In the genomic region with DNA sequence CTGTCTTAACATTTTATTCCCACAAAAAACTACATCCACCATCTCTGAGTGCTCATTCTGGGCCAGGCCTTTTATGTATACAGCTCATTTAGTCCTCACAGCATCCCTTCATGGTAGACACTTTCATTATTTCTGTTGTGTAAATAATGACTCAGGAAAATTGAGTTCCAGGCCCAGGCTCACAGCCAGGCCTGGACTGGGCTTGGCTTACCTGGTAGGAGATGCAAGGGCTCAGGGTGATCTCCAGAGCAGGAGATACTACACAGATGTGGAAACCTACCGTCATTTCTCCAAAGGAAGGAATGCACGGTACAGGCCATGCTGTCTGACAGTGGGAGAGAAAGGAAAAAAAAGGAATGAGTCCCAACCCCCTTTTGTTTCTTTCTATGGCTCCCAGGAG, we compare ENCODE assay signal across 2 cellular contexts.
TF ChIP-seq lines count a peak whose summit lies in the region.
"Not testable (repeated sequence)": the region's sequence is repeated elsewhere in the genome, so short reads cannot be mapped to it uniquely, and the experiment has no call there.

No MANE protein-coding gene starts in this region.

TF ChIP-seq in A549, 52 proteins besides CTCF, POLR2A, EP300 and RAD21:
- TF ChIP-seq HOXB5 (CRISPR knock-in tag; IDR thresholded peaks at IDR 0.05) (0 out of 2 replicates have a peak, but pooled peaks have one; percentile 42), FOSL2 (CRISPR knock-in tag; IDR thresholded peaks at IDR 0.05) (peak; percentile 44), HOXB13 (CRISPR knock-in tag; IDR thresholded peaks at IDR 0.05; ENCODE audit: low read depth) (0 out of 2 replicates have a peak, but pooled peaks have one; percentile 36), MAFK (IDR thresholded peaks at IDR 0.05; ENCODE audit: partially characterized antibody) (peak; percentile 72)
- not testable (repeated sequence) for TF ChIP-seq FOSL2 (IDR thresholded peaks at IDR 0.05)

TF ChIP-seq in HepG2, 621 proteins besides CTCF, POLR2A, EP300 and RAD21:
- TF ChIP-seq MAFK (conservative IDR thresholded peaks at IDR 0.05 in 1 of 2, IDR thresholded peaks at IDR 0.05 in 1 of 2; ENCODE audit: low read length in 2 of 2): peak in 1 of 2 experiments; percentile 72; a peak in 2 of 4 replicates
- peak; percentile 79 for TF ChIP-seq FOSL2 (CRISPR knock-in tag; IDR thresholded peaks at IDR 0.05)
- TF ChIP-seq NFE2L1 (CRISPR knock-in tag; IDR thresholded peaks at IDR 0.05; ENCODE audit: borderline replicate concordance): peak; percentile 86; the same call in 1 of the 2 replicates
- TF ChIP-seq SALL1 (CRISPR knock-in tag; IDR thresholded peaks at IDR 0.05): peak; percentile 14; the same call in 1 of the 2 replicates
- TF ChIP-seq FOXA3 (CRISPR knock-in tag; IDR thresholded peaks at IDR 0.05): peak; percentile 53
- TF ChIP-seq FOXA1 (IDR thresholded peaks at IDR 0.05): not testable (repeated sequence)
- peak; percentile 66 for TF ChIP-seq FOXA1 (CRISPR knock-in tag; IDR thresholded peaks at IDR 0.05)
- TF ChIP-seq NFE2 (CRISPR knock-in tag; IDR thresholded peaks at IDR 0.05): peak; percentile 66; the same call in 1 of the 2 replicates
- 0 out of 2 replicates have a peak, but pooled peaks have one; percentile 26 for TF ChIP-seq SAP130 (CRISPR knock-in tag; IDR thresholded peaks at IDR 0.05; ENCODE audit: low read depth)
- TF ChIP-seq ZNF12 (CRISPR knock-in tag; IDR thresholded peaks at IDR 0.05): peak; percentile 84; the same call in 1 of the 2 replicates
- TF ChIP-seq MAFF (IDR thresholded peaks at IDR 0.05; ENCODE audit: low read depth, low read length): 0 out of 2 replicates have a peak, but pooled peaks have one; percentile 6
- TF ChIP-seq ZNF644 (CRISPR knock-in tag; IDR thresholded peaks at IDR 0.05; ENCODE audit: low read depth): peak; percentile 62; the same call in 1 of the 2 replicates
- TF ChIP-seq KDM1A (CRISPR knock-in tag; IDR thresholded peaks at IDR 0.05): 0 out of 2 replicates have a peak, but pooled peaks have one; percentile 29
- peak; percentile 73 for TF ChIP-seq ZFY (CRISPR knock-in tag; IDR thresholded peaks at IDR 0.05)
- TF ChIP-seq NFE2L2 (IDR thresholded peaks at IDR 0.05; ENCODE audit: low read length): peak; percentile 70
- peak; percentile 46; the same call in 1 of the 2 replicates for TF ChIP-seq ZFX (CRISPR knock-in tag; IDR thresholded peaks at IDR 0.05; ENCODE audit: low read depth)
- TF ChIP-seq GATAD2A (CRISPR knock-in tag; IDR thresholded peaks at IDR 0.05): peak; percentile 37; the same call in 1 of the 2 replicates
TF ChIP-seq in HepG2: peak in this region for 16; not testable (repeated sequence) for 605.
